Comparison of ENCODE assay signal across 8 cellular contexts in the genomic region with DNA sequence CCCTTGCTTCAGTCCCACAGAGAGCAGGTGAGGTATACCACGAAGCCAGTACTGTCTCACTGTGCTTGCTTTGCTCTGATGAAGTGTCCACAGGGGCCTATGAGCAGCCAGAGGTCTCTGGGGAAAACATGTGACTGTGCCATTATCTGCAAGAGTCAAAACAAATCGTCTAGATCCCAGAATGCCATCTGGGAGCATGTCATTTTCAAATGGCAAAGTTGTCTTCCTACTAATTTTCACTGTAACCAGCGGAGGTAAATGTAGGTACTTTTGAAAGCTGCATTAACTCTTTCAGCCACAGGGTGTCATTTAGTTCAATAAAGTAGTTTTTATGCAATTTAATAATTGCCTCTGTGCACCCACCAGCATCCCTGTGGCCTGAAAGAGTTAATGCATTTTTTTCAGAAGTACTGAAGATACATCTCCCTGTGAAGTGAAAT.
DNase-seq lines count a peak whose midpoint lies in the region; ATAC-seq, FAIRE-seq and TF ChIP-seq lines count a peak whose summit lies in the region.

No MANE protein-coding gene starts in this region.

- peak overlapping the region in 3 of 9 donors; percentile 45 to 72 (median 58) for H3K27ac Mint-ChIP-seq in naive thymus-derived CD4-positive, alpha-beta T cell

- H3K9me3 ChIP-seq in HepG2 (ENCODE audit: low read length): no peaks in the 10 kb centered on the region
- H3K9me3 ChIP-seq in naive thymus-derived CD4-positive, alpha-beta T cell (ENCODE audit: control insufficient read depth in 2 of 3, low read length in 3 of 3): no peaks in the 10 kb centered on the region
- H3K9me3 ChIP-seq in suprapubic skin: no peaks in the 10 kb centered on the region

- CTCF ChIA-PET in HEK293T (lab: Yijun Ruan, JAX) (interaction anchor here (0.6 kb wide), 1 partner anchor 85 kb away, joined by 3 read pairs; no protein-coding TSS in a partner anchor), HepG2 (lab: Yijun Ruan, JAX; ENCODE audit: low intra/inter-chr PET ratio, low total read pairs) (no interaction called here)
- CTCF ChIA-PET in naive thymus-derived CD4-positive, alpha-beta T cell (lab: Charles Lee): interaction anchor here (0.6 to 1.0 kb wide), 2 partner anchors 25 to 96 kb away, joined by 3 read pairs; no protein-coding TSS in a partner anchor

- no peak for TF ChIP-seq RAD21 in HepG2 (CRISPR knock-in tag; IDR thresholded peaks at IDR 0.05)

- WGBS in HepG2 (ENCODE audit: low lambda C conversion rate): 4% methylated on average over 3 of the region's 3 CpGs
- 73% methylated on average over 3 of the region's 3 CpGs for WGBS in suprapubic skin

- TF ChIP-seq CTCF in HepG2 (CRISPR knock-in tag; IDR thresholded peaks at IDR 0.05) (no peak), suprapubic skin (IDR thresholded peaks at IDR 0.05) (no peak)

- H3K4me2 ChIP-seq in HepG2 (ENCODE audit: low read depth, low read length): no peak overlapping the region

- no peaks in the 10 kb centered on the region for H4K20me1 ChIP-seq in HepG2 (ENCODE audit: insufficient read depth, low read length)

- no peak for TF ChIP-seq POLR2A in GM12892 (IDR thresholded peaks at IDR 0.05; ENCODE audit: low read depth, low read length)
- no peak for TF ChIP-seq POLR2A in HepG2 (IDR thresholded peaks at IDR 0.05; ENCODE audit: insufficient read depth in 1 of 2, low read depth in 2 of 2, low read length in 2 of 2)
- TF ChIP-seq POLR2A in suprapubic skin (IDR thresholded peaks at IDR 0.05): no peak

- H3K4me3 Mint-ChIP-seq in naive thymus-derived CD4-positive, alpha-beta T cell: no peak overlapping the region

- H3K9ac ChIP-seq in HepG2 (ENCODE audit: insufficient read depth, low read depth, low read length): no peak overlapping the region

- H2AFZ ChIP-seq in HepG2 (ENCODE audit: low read length): no peak overlapping the region

- no peak overlapping the region for H3K27ac ChIP-seq in HepG2 (ENCODE audit: extremely low read length, insufficient read depth, low read length)
- no peak overlapping the region for H3K27ac ChIP-seq in naive thymus-derived CD4-positive, alpha-beta T cell (ENCODE audit: low read depth, low read length)
- no peak overlapping the region for H3K27ac ChIP-seq in suprapubic skin

- H3K36me3 ChIP-seq in HepG2 (replicated peaks in 1 of 2; ENCODE audit: control insufficient read depth in 1 of 2, insufficient read depth in 2 of 2, low read length in 2 of 2): no peaks in the 10 kb centered on the region
- H3K36me3 ChIP-seq in naive thymus-derived CD4-positive, alpha-beta T cell (ENCODE audit: control insufficient read depth in 2 of 3, insufficient read depth in 3 of 3, low read length in 3 of 3): peaks cover 10 to 40% (median 31%) of the 10 kb centered on the region in 3 experiments
- peaks cover 4% of the 10 kb centered on the region for H3K36me3 ChIP-seq in suprapubic skin

- H3K4me1 Mint-ChIP-seq in naive thymus-derived CD4-positive, alpha-beta T cell: peaks cover 40 to 80% (median 65%) of the 10 kb centered on the region in 7 donors

- POLR2A ChIA-PET in HEK293T (lab: Yijun Ruan, JAX) (no interaction called here), HepG2 (lab: Yijun Ruan, JAX) (no interaction called here)
- POLR2A ChIA-PET in naive thymus-derived CD4-positive, alpha-beta T cell (lab: Charles Lee): interaction anchor here (0.6 to 3.3 kb wide), 4 partner anchors 15 to 66 kb away, joined by 3 to 12 read pairs (median 4); no protein-coding TSS in a partner anchor

- ATAC-seq in HepG2 (no peak), GM18858 (IDR thresholded peaks at IDR 0.05; ENCODE audit: unreplicated experiment) (no peak)
- ATAC-seq in naive thymus-derived CD4-positive, alpha-beta T cell: no peak

- H3K79me2 ChIP-seq in HepG2 (ENCODE audit: insufficient read depth, low read length): no peaks in the 10 kb centered on the region

- intact Hi-C loops in HepG2 (cut with micrococcal nuclease; ENCODE audit: unreplicated experiment): no loop called here
- intact Hi-C loops in naive thymus-derived CD4-positive, alpha-beta T cell (cut with micrococcal nuclease): loop anchor here in 1 of 2 donors (1.0 kb wide), 1 partner anchor 8 kb away; no protein-coding TSS in a partner anchor

- H3K27me3 ChIP-seq in HepG2 (ENCODE audit: control insufficient read depth in 1 of 2, insufficient read depth in 2 of 2, low read length in 2 of 2) (no peaks in the 10 kb centered on the region), suprapubic skin (no peaks in the 10 kb centered on the region)
- no peaks in the 10 kb centered on the region for H3K27me3 ChIP-seq in naive thymus-derived CD4-positive, alpha-beta T cell (ENCODE audit: control insufficient read depth in 2 of 2, insufficient read depth in 2 of 2, low read length in 2 of 2)

- no peaks in the 10 kb centered on the region for H3K27me3 Mint-ChIP-seq in naive thymus-derived CD4-positive, alpha-beta T cell

- H3K36me3 Mint-ChIP-seq in naive thymus-derived CD4-positive, alpha-beta T cell: peaks cover 26 to 68% (median 43%) of the 10 kb centered on the region in 5 donors

- in situ Hi-C loops in HepG2 (cut with HindIII; ENCODE audit: extremely low pct_ligation_motif_present, low pct_unique_long_range_greater_than_20kb): no loop called here

- BruUV-seq in HepG2 (replicated peaks; lab: Mats Ljungman, UMichigan): no TSS peak

- FAIRE-seq in GM12892 (lab: Jason Lieb, UNC): peak; percentile 92
- FAIRE-seq in HepG2 (lab: Jason Lieb, UNC): no peak

- no peaks in the 10 kb centered on the region for H3K4me1 ChIP-seq in HepG2 (ENCODE audit: insufficient read depth, low read length)
- H3K4me1 ChIP-seq in naive thymus-derived CD4-positive, alpha-beta T cell (ENCODE audit: control insufficient read depth in 2 of 2, insufficient read depth in 2 of 2, low read length in 2 of 2): peaks cover 40 to 51% of the 10 kb centered on the region in 2 donors
- peaks cover 24% of the 10 kb centered on the region for H3K4me1 ChIP-seq in suprapubic skin

- TF ChIP-seq EP300 in HepG2 (IDR thresholded peaks at IDR 0.05; ENCODE audit: low read depth in 2 of 2, low read length in 2 of 2) (no peak), HepG2 (CRISPR knock-in tag; IDR thresholded peaks at IDR 0.05; ENCODE audit: borderline replicate concordance) (no peak), suprapubic skin (IDR thresholded peaks at IDR 0.05) (no peak)

- no peaks in the 10 kb centered on the region for H3K9me3 Mint-ChIP-seq in naive thymus-derived CD4-positive, alpha-beta T cell

- H3K4me3 ChIP-seq in HepG2 (replicated peaks in 1 of 3; ENCODE audit: insufficient read depth in 1 of 3, low read depth in 2 of 3, low read length in 3 of 3): no peak overlapping the region
- no peak overlapping the region for H3K4me3 ChIP-seq in naive thymus-derived CD4-positive, alpha-beta T cell (ENCODE audit: low read length)
- no peak overlapping the region for H3K4me3 ChIP-seq in suprapubic skin

- no peak for DNase-seq in GM12892 (ENCODE audit: insufficient read length)
- DNase-seq in HEK293T (ENCODE audit: extremely low spot score): peak; percentile 22
- peak; percentile 70 for DNase-seq in NCI-H524 treated with DMSO at 0.1 percent for 48 hours (lab: John Stamatoyannopoulos, UW)
- DNase-seq in HepG2 (ENCODE audit: low spot score): no peak
- DNase-seq in GM19238 (ENCODE audit: insufficient read length, low spot score): no peak
- DNase-seq in naive thymus-derived CD4-positive, alpha-beta T cell: no peak
- no peak for DNase-seq in suprapubic skin (ENCODE audit: low spot score in 2 of 2)

TF ChIP-seq in HEK293T, 16 proteins besides CTCF, POLR2A, EP300 and RAD21:
- TF ChIP-seq SP1 (IDR thresholded peaks at IDR 0.05): no peak
- 0 out of 2 replicates have a peak, but pooled peaks have one; percentile 20 for TF ChIP-seq L3MBTL2 (conservative IDR thresholded peaks at IDR 0.05)
- TF ChIP-seq TARDBP (IDR thresholded peaks at IDR 0.05): no peak
- no peak for TF ChIP-seq BHLHE40 (IDR thresholded peaks at IDR 0.05; ENCODE audit: borderline replicate concordance)
- TF ChIP-seq ZNF384 (IDR thresholded peaks at IDR 0.05): no peak
- no peak for TF ChIP-seq LEF1 (IDR thresholded peaks at IDR 0.05; ENCODE audit: borderline replicate concordance)
- TF ChIP-seq FOXM1 (IDR thresholded peaks at IDR 0.05; ENCODE audit: borderline replicate concordance): no peak
TF ChIP-seq in HEK293T: peak in this region for 1.

TF ChIP-seq in HepG2, 621 proteins besides CTCF, POLR2A, EP300 and RAD21:
- TF ChIP-seq ZNF652 (CRISPR knock-in tag; IDR thresholded peaks at IDR 0.05; ENCODE audit: borderline replicate concordance, low read depth) (0 out of 2 replicates have a peak, but pooled peaks have one; percentile 23), ZNF530 (CRISPR knock-in tag; IDR thresholded peaks at IDR 0.05; ENCODE audit: low read depth) (no peak)

Comparison
In these comparisons a context has a peak if more than half of its experiments do, and no peak if none do; other contexts are left out.
1. DNase-seq: peak in HEK293T (single experiment) and NCI-H524 treated with DMSO at 0.1 percent for 48 hours (single experiment); none in GM12892 (single experiment), HepG2 (single experiment), GM19238 (single experiment), naive thymus-derived CD4-positive, alpha-beta T cell (0 of 9) and suprapubic skin (0 of 2).